Comparison of ENCODE assay signal across 21 cellular contexts in the genomic region with DNA sequence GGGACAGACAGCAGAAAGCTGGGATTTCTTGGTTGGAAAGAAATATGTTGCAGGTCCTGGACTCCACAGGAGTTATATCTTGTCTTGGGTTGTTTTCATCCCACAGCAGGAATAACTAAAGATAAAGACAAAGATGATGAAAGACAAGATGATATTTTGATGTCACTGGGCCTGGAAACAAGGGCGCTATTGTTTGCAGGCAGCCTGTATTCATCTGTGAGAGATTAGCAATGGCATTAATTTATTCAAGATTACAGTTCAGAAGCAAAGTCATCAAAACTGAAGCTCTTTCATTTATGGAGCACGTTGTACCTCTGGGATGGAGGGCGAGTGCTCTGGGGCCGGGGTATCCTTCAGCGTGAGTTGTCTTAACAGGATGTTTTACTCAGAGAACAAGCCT.
A peak's percentile ranks its signal among the peaks of the same experiment; 100 is the strongest.
DNase-seq lines count a peak whose midpoint lies in the region; ATAC-seq and TF ChIP-seq lines count a peak whose summit lies in the region.
"Had no signal": no experiment of that assay in that cellular context is flagged by ENCODE, and none has a peak within 500 bp of the region (broad histone marks: within the 10 kb centered on the region; RNA-seq: fewer than 3 reads in every experiment).

No MANE protein-coding gene starts in this region.

- peaks cover 10% of the 10 kb centered on the region for H3K4me1 Mint-ChIP-seq in neural crest cell
- H3K4me1 Mint-ChIP-seq in activated CD4-positive, alpha-beta T cell treated with anti-CD3 and anti-CD28 coated beads, Interleukin-2, amount 10 ng/mL, durations not matched to agents 24 days and 14 days = no peaks in the 10 kb centered on the region
- H3K4me1 Mint-ChIP-seq: CD14-positive monocyte; CD4-positive, alpha-beta memory T cell had no signal

- H3K4me3 Mint-ChIP-seq in neural crest cell = no peak overlapping the region
- no peak overlapping the region for H3K4me3 Mint-ChIP-seq in activated CD4-positive, alpha-beta T cell treated with anti-CD3 and anti-CD28 coated beads, Interleukin-2, amount 10 ng/mL, durations not matched to agents 24 days and 14 days
- H3K4me3 Mint-ChIP-seq: CD14-positive monocyte; CD4-positive, alpha-beta memory T cell; HFFc6 had no signal

- DNase-seq in Right ventricle myocardium inferior (ENCODE audit: missing footprints) (no peak), right cardiac atrium (no peak), SK-MEL-5 (ENCODE audit: low read depth, low spot score) (peak; percentile 19), neural crest cell (ENCODE audit: low read depth, low spot score) (no peak), sciatic nerve (ENCODE audit: low spot score) (no peak), SHP77 treated with DMSO at 0.1 percent for 48 hours (lab: John Stamatoyannopoulos, UW) (no peak)
- DNase-seq in activated CD4-positive, alpha-beta T cell treated with anti-CD3 and anti-CD28 coated beads, Interleukin-2, amount 10 ng/mL, durations not matched to agents 24 days and 14 days = no peak
- DNase-seq: CD4-positive, alpha-beta memory T cell; DMS 273 treated with DMSO at 0.1 percent for 48 hours; DMS53; DND-41; EL; GOT3; H7; HFFc6 had no signal

- peaks cover 7% of the 10 kb centered on the region for H3K9me3 Mint-ChIP-seq in neural crest cell
- H3K9me3 Mint-ChIP-seq in activated CD4-positive, alpha-beta T cell treated with anti-CD3 and anti-CD28 coated beads, Interleukin-2, amount 10 ng/mL, durations not matched to agents 24 days and 14 days = no peaks in the 10 kb centered on the region

- H3K27ac Mint-ChIP-seq in neural crest cell (ENCODE audit: unreplicated experiment) = peak overlapping the region; percentile 2
- H3K27ac Mint-ChIP-seq in activated CD4-positive, alpha-beta T cell treated with anti-CD3 and anti-CD28 coated beads, Interleukin-2, amount 10 ng/mL, durations not matched to agents 24 days and 14 days = no peak overlapping the region
- H3K27ac Mint-ChIP-seq: CD14-positive monocyte; CD4-positive, alpha-beta memory T cell; HFFc6 had no signal

- 61% methylated on average over 5 of the region's 5 CpGs for WGBS in right cardiac atrium

- no peaks in the 10 kb centered on the region for H3K27me3 Mint-ChIP-seq in neural crest cell (ENCODE audit: low read depth)
- H3K27me3 Mint-ChIP-seq in activated CD4-positive, alpha-beta T cell treated with anti-CD3 and anti-CD28 coated beads, Interleukin-2, amount 10 ng/mL, durations not matched to agents 24 days and 14 days = no peaks in the 10 kb centered on the region

- intact Hi-C loops in Right ventricle myocardium inferior (cut with DNase I) = no loop called here
- intact Hi-C loops in right cardiac atrium (cut with DNase I) = no loop called here
- intact Hi-C loops in sciatic nerve (cut with DNase I) = no loop called here
- intact Hi-C loops in activated CD4-positive, alpha-beta T cell treated with anti-CD3 and anti-CD28 coated beads, Interleukin-2, amount 10 ng/mL, durations not matched to agents 24 days and 14 days (cut with micrococcal nuclease) = no loop called here

- H3K9me3 ChIP-seq in right cardiac atrium (ENCODE audit: control insufficient read depth, low read length) = no peaks in the 10 kb centered on the region
- H3K9me3 ChIP-seq: A549 had no signal

- TF ChIP-seq CTCF in neural crest cell (conservative IDR thresholded peaks at IDR 0.05) = no peak

- in situ Hi-C loops in SK-MEL-5 (cut with HindIII; ENCODE audit: low pct_unique_long_range_greater_than_20kb, low sequenced_read_pairs) = no loop called here

- H3K4me1 ChIP-seq in right cardiac atrium (ENCODE audit: control insufficient read depth, insufficient read depth, low read length) = no peaks in the 10 kb centered on the region
- H3K4me1 ChIP-seq: A549 had no signal

- H3K27ac ChIP-seq in right cardiac atrium (ENCODE audit: low read length) = no peak overlapping the region
- H3K27ac ChIP-seq: 22Rv1, A549, BLaER1 had no signal

- no peaks in the 10 kb centered on the region for H3K27me3 ChIP-seq in right cardiac atrium (ENCODE audit: control insufficient read depth, insufficient read depth)
- H3K27me3 ChIP-seq: BLaER1 had no signal

- ATAC-seq in Right ventricle myocardium inferior = peak; percentile 58
- ATAC-seq in right cardiac atrium = no peak
- peak; percentile 65 for ATAC-seq in sciatic nerve
- ATAC-seq: A549, GM12878, HCT116 had no signal

- H3K4me3 ChIP-seq in right cardiac atrium (ENCODE audit: low read length) = no peak overlapping the region
- H3K4me3 ChIP-seq: A549, BLaER1, GM12878 had no signal

- no peaks in the 10 kb centered on the region for H3K36me3 Mint-ChIP-seq in neural crest cell (ENCODE audit: low read depth)
- no peaks in the 10 kb centered on the region for H3K36me3 Mint-ChIP-seq in activated CD4-positive, alpha-beta T cell treated with anti-CD3 and anti-CD28 coated beads, Interleukin-2, amount 10 ng/mL, durations not matched to agents 24 days and 14 days (ENCODE audit: low read depth)
- H3K36me3 Mint-ChIP-seq: CD14-positive monocyte; CD4-positive, alpha-beta memory T cell had no signal

Comparison
In these comparisons a context has a peak if more than half of its experiments do, and no peak if none do; other contexts are left out.
1. ATAC-seq: peak in Right ventricle myocardium inferior (single experiment) and sciatic nerve (single experiment); none in right cardiac atrium (0 of 2).